ENCODE assay signal across 8 cellular contexts in the genomic region with DNA sequence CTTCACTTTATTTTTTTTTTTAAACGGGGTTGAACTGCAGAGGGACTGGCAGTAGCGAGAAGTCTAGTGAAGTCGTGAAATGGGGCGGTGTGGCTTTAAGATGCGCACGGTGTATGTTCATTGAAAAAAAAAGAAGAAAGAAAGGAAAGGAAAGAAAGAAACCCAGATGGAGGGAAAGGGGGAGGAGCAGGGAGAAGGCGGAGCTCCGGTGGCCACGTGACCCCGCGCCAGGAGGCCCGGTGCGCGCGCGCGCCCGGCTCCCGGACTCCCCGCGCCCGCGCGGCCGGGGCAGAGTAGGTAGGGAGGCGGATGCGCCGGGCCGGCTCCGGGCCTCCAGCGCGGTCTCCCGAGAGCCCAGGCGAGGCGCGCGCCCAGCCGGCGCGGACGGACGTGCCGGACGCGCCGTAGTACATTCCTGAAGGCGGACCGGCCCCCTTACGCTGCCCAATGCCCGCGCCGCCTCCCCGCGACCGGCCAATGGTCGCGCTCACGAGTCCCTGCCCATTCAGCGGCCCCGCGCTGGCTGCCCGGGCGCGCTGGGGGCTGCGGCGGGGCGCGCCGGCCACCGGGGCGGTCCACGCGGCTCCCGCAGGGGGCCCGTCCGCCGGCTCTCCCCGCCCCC. TPM values are rescaled to one million over a fixed set of nuclear protein-coding genes. Genes with fewer than 3 reads are reported as not detected.
A peak's percentile ranks its signal among the peaks of the same experiment; 100 is the strongest.
DNase-seq lines count a peak whose midpoint lies in the region; ATAC-seq, FAIRE-seq and TF ChIP-seq lines count a peak whose summit lies in the region.

No MANE protein-coding gene starts in this region.

- peaks cover 18% of the 10 kb centered on the region for H3K27me3 Mint-ChIP-seq in T-helper 17 cell
- peaks cover 31% of the 10 kb centered on the region for H3K27me3 Mint-ChIP-seq in progenitor cell of endocrine pancreas

- no peaks in the 10 kb centered on the region for H3K36me3 Mint-ChIP-seq in T-helper 17 cell (ENCODE audit: low read depth)
- H3K36me3 Mint-ChIP-seq in progenitor cell of endocrine pancreas (ENCODE audit: insufficient read depth), result no peaks in the 10 kb centered on the region

- no peak for TF ChIP-seq CTCF in progenitor cell of endocrine pancreas (IDR thresholded peaks at IDR 0.05; ENCODE audit: unreplicated experiment)

- no peaks in the 10 kb centered on the region for H3K9me3 ChIP-seq in T-helper 17 cell (ENCODE audit: control insufficient read depth, low read length, poor library complexity, severe bottlenecking)

- intact Hi-C loops in left ventricle myocardium superior (cut with micrococcal nuclease), result no loop called here

- FAIRE-seq in GM12892 (lab: Jason Lieb, UNC), result peak; percentile 76
- no peak for FAIRE-seq in urothelium cell line (lab: Jason Lieb, UNC)

- DNase-seq in GM12892 (ENCODE audit: insufficient read length) (peak; percentile 69), NCI-H146 (lab: John Stamatoyannopoulos, UW) (peak; percentile 87), T-helper 17 cell (peak; percentile 62 to 71 (median 70)), anterior cingulate cortex (lab: John Stamatoyannopoulos, UW) (peak in 56 of 58 donors; percentile 50 to 92 (median 85)), left ventricle myocardium superior (peak; percentile 95), progenitor cell of endocrine pancreas (ENCODE audit: low spot score, unreplicated experiment) (peak; percentile 90), urothelium cell line (ENCODE audit: low spot score) (peak; percentile 92)

- ATAC-seq in HG02763 (IDR thresholded peaks at IDR 0.05; ENCODE audit: unreplicated experiment), result peak; percentile 46
- ATAC-seq in T-helper 17 cell, result peak; percentile 71
- peak; percentile 80 for ATAC-seq in left ventricle myocardium superior

- H3K4me3 Mint-ChIP-seq in T-helper 17 cell (peak overlapping the region; percentile 91), progenitor cell of endocrine pancreas (ENCODE audit: low read depth) (peak overlapping the region; percentile 97)

- peak; percentile 65; the same call in 1 of the 2 replicates for TF ChIP-seq POLR2A in GM12892 (IDR thresholded peaks at IDR 0.05; ENCODE audit: low read depth, low read length)

- no peaks in the 10 kb centered on the region for H3K9me3 Mint-ChIP-seq in progenitor cell of endocrine pancreas (ENCODE audit: low read depth)

- H3K27ac Mint-ChIP-seq in T-helper 17 cell (peak overlapping the region; percentile 79), progenitor cell of endocrine pancreas (peak overlapping the region; percentile 99)

- H3K4me1 Mint-ChIP-seq in T-helper 17 cell (peaks cover 39% of the 10 kb centered on the region), progenitor cell of endocrine pancreas (ENCODE audit: low read depth) (peaks cover 21% of the 10 kb centered on the region)

RNA-seq across cellular contexts. Expression of a gene that starts 6.0 kb away (rescaled TPM):
- 4.6 TPM for polyA plus RNA-seq in GM12892 (2012; ENCODE audit: missing spikeins)
- 10 to 100 TPM; 14.4 to 18.5 TPM for total RNA-seq in T-helper 17 cell
- 10.4 TPM for total RNA-seq in left ventricle myocardium superior
- total RNA-seq in progenitor cell of endocrine pancreas, result 54.9 and 56.3 TPM in 2 replicates

Comparison
In these comparisons a context has a peak if more than half of its experiments do, and no peak if none do; other contexts are left out.
1. Peak in every context shown above with its lines: DNase-seq and ATAC-seq.